ENCODE assay signal across 10 cellular contexts in genomic region chr22:30420401-30421178, GRCh38. TPM values are rescaled to one million over a fixed set of nuclear protein-coding genes. Genes with fewer than 3 reads are reported as not detected.
DNase-seq lines count a peak whose midpoint lies in the region; ATAC-seq, FAIRE-seq and TF ChIP-seq lines count a peak whose summit lies in the region.
"Had no signal": no experiment of that assay in that cellular context is flagged by ENCODE, and none has a peak within 500 bp of the region (broad histone marks: within the 10 kb centered on the region; RNA-seq: fewer than 3 reads in every experiment).

No MANE protein-coding gene starts in this region.

- H3K27ac ChIP-seq in astrocyte (ENCODE audit: low read depth, low read length) (peak overlapping the region; percentile 98), temporal lobe (ENCODE audit: low read depth, low read length) (peak overlapping the region; percentile 90)

- no peaks in the 10 kb centered on the region for H3K9me3 ChIP-seq in astrocyte (ENCODE audit: insufficient read depth, low read depth, low read length)
- H3K9me3 ChIP-seq: BLaER1 treated with 17β-estradiol and CSF1 and Interleukin-3, amounts not matched to agents 10 nM and 100 nM had no signal

- no peak for DNase-seq in activated naive CD4-positive, alpha-beta T cell treated with anti-CD3 and anti-CD28 coated beads for 36 hours
- no peak for DNase-seq in activated naive CD4-positive, alpha-beta T cell (lab: John Stamatoyannopoulos, UW)
- DNase-seq in astrocyte (ENCODE audit: low read depth): peak; percentile 95
- peak; percentile 97 for DNase-seq in iris pigment epithelial cell (ENCODE audit: low read depth)
- DNase-seq: SHP77 had no signal

- H3K9me3 Mint-ChIP-seq in activated naive CD4-positive, alpha-beta T cell treated with anti-CD3 and anti-CD28 coated beads for 36 hours: no peaks in the 10 kb centered on the region
- no peaks in the 10 kb centered on the region for H3K9me3 Mint-ChIP-seq in astrocyte (ENCODE audit: unreplicated experiment)

- H3K36me3 Mint-ChIP-seq in activated naive CD4-positive, alpha-beta T cell treated with anti-CD3 and anti-CD28 coated beads for 36 hours (ENCODE audit: low read depth): peaks cover 45% of the 10 kb centered on the region
- H3K36me3 Mint-ChIP-seq in astrocyte (ENCODE audit: low read depth, unreplicated experiment): peaks cover 18% of the 10 kb centered on the region

- no peak for TF ChIP-seq CTCF in astrocyte (IDR thresholded peaks at IDR 0.05; ENCODE audit: insufficient read depth, low read depth, low read length)

- H3K36me3 ChIP-seq in astrocyte (ENCODE audit: insufficient read depth, low read length): peaks cover 32% of the 10 kb centered on the region

- H3K27me3 ChIP-seq in astrocyte (ENCODE audit: insufficient read depth, low read length): no peaks in the 10 kb centered on the region
- H3K27me3 ChIP-seq: BLaER1 treated with 17β-estradiol and CSF1 and Interleukin-3, amounts not matched to agents 10 nM and 100 nM had no signal

- H3K27me3 Mint-ChIP-seq in activated naive CD4-positive, alpha-beta T cell treated with anti-CD3 and anti-CD28 coated beads for 36 hours (ENCODE audit: low read depth): no peaks in the 10 kb centered on the region
- no peaks in the 10 kb centered on the region for H3K27me3 Mint-ChIP-seq in astrocyte (ENCODE audit: low read depth, unreplicated experiment)

- no peak overlapping the region for H2AFZ ChIP-seq in astrocyte (ENCODE audit: low read depth, low read length)

- peak overlapping the region; percentile 37 for H3K27ac Mint-ChIP-seq in activated naive CD4-positive, alpha-beta T cell treated with anti-CD3 and anti-CD28 coated beads for 36 hours
- H3K27ac Mint-ChIP-seq in astrocyte (ENCODE audit: unreplicated experiment): peak overlapping the region; percentile 76

- H3K9ac ChIP-seq in astrocyte (ENCODE audit: low read length): peak overlapping the region; percentile 93

- ATAC-seq in HG02678 (IDR thresholded peaks at IDR 0.05; ENCODE audit: unreplicated experiment) (no peak), GM19035 (IDR thresholded peaks at IDR 0.05; ENCODE audit: unreplicated experiment) (no peak), GM19463 (IDR thresholded peaks at IDR 0.05; ENCODE audit: unreplicated experiment) (no peak)

- H3K4me1 ChIP-seq in astrocyte (ENCODE audit: insufficient read depth, low read length): peaks cover 52% of the 10 kb centered on the region

- peaks cover 43% of the 10 kb centered on the region for H3K4me1 Mint-ChIP-seq in activated naive CD4-positive, alpha-beta T cell treated with anti-CD3 and anti-CD28 coated beads for 36 hours (ENCODE audit: low read depth)
- H3K4me1 Mint-ChIP-seq in astrocyte (ENCODE audit: low read depth, unreplicated experiment): peaks cover 32% of the 10 kb centered on the region

- peak overlapping the region; percentile 25 for H3K4me3 ChIP-seq in astrocyte (ENCODE audit: insufficient read depth, low read depth, low read length)
- H3K4me3 ChIP-seq: BLaER1 treated with 17β-estradiol and CSF1 and Interleukin-3, amounts not matched to agents 10 nM and 100 nM had no signal

- peaks cover 6% of the 10 kb centered on the region for H3K79me2 ChIP-seq in astrocyte (ENCODE audit: insufficient read depth, low read length)

- H3K4me2 ChIP-seq in astrocyte (ENCODE audit: low read length): peak overlapping the region; percentile 90

- FAIRE-seq in astrocyte (lab: Jason Lieb, UNC): peak; percentile 32

- CTCF ChIA-PET in activated naive CD4-positive, alpha-beta T cell treated with anti-CD3 and anti-CD28 coated beads for 36 hours (lab: Charles Lee): no interaction called here

- H3K4me3 Mint-ChIP-seq in activated naive CD4-positive, alpha-beta T cell treated with anti-CD3 and anti-CD28 coated beads for 36 hours: no peak overlapping the region
- H3K4me3 Mint-ChIP-seq in astrocyte (ENCODE audit: unreplicated experiment): peak overlapping the region; percentile 23

- intact Hi-C loops in activated naive CD4-positive, alpha-beta T cell treated with anti-CD3 and anti-CD28 coated beads for 36 hours (cut with micrococcal nuclease): no loop called here

- no peaks in the 10 kb centered on the region for H4K20me1 ChIP-seq in astrocyte (ENCODE audit: insufficient read depth, low read length)
- H4K20me1 ChIP-seq: BLaER1 treated with 17β-estradiol and CSF1 and Interleukin-3, amounts not matched to agents 10 nM and 100 nM had no signal

RNA-seq across cellular contexts. Expression of gene MTFP1, which starts 5.0 kb away (rescaled TPM):
- 10 to 100 TPM; 36.6 to 37.1 TPM for total RNA-seq in activated naive CD4-positive, alpha-beta T cell treated with anti-CD3 and anti-CD28 coated beads for 36 hours
- total RNA-seq in astrocyte (10.6 and 13.0 TPM in 2 replicates), temporal lobe (0.98 TPM)

RNA-seq across cellular contexts. Expression of gene SEC14L2, which starts 23.8 kb away (rescaled TPM):
- total RNA-seq in activated naive CD4-positive, alpha-beta T cell treated with anti-CD3 and anti-CD28 coated beads for 36 hours: 1 to 10 TPM; 8.2 to 8.8 TPM
- total RNA-seq in astrocyte: 14.5 and 19.5 TPM in 2 replicates
- 3.9 TPM for total RNA-seq in temporal lobe

RNA-seq across cellular contexts. Expression of gene RNF215, which starts 33.4 kb away (rescaled TPM):
- 1 to 10 TPM; 2.8 to 3.9 TPM for total RNA-seq in activated naive CD4-positive, alpha-beta T cell treated with anti-CD3 and anti-CD28 coated beads for 36 hours
- total RNA-seq in astrocyte (24.5 and 28.5 TPM in 2 replicates), temporal lobe (13.8 TPM)

RNA-seq across cellular contexts. Expression of gene SEC14L3, which starts 51.2 kb away (rescaled TPM):
- total RNA-seq in activated naive CD4-positive, alpha-beta T cell treated with anti-CD3 and anti-CD28 coated beads for 36 hours: not detected
- total RNA-seq in astrocyte (not detected in 2 replicates), temporal lobe (not detected)

Comparison
In these comparisons a context has a peak if more than half of its experiments do, and no peak if none do; other contexts are left out.
1. DNase-seq: peak in astrocyte (single experiment) and iris pigment epithelial cell (single experiment); none in activated naive CD4-positive, alpha-beta T cell treated with anti-CD3 and anti-CD28 coated beads for 36 hours (single experiment) and activated naive CD4-positive, alpha-beta T cell (0 of 4).